In genomic region chr9:77177894-77178794, GRCh38 we compare ENCODE assay signal across 8 cellular contexts. TPM values are rescaled to one million over a fixed set of nuclear protein-coding genes. Genes with fewer than 3 reads are reported as not detected.
DNase-seq lines count a peak whose midpoint lies in the region; ATAC-seq and TF ChIP-seq lines count a peak whose summit lies in the region.

No MANE protein-coding gene starts in this region.

- POLR2A ChIA-PET in WTC11 (lab: Charles Lee), result interaction anchor here (0.5 to 1.0 kb wide), 5 partner anchors 11 to 386 kb away, joined by 3 to 4 read pairs (median 3); no protein-coding TSS in a partner anchor

- DNase-seq in COR-L47 (lab: John Stamatoyannopoulos, UW), result peak; percentile 32
- no peak for DNase-seq in LNCaP clone FGC (ENCODE audit: low read depth)
- peak; percentile 38 for DNase-seq in WTC11 (ENCODE audit: low spot score)
- peak; percentile 56 for DNase-seq in central memory CD4-positive, alpha-beta T cell
- peak; percentile 43 for DNase-seq in kidney glomerular epithelial cell (lab: John Stamatoyannopoulos, UW)
- DNase-seq in stimulated activated CD4-positive, alpha-beta T cell treated with anti-CD3 and anti-CD28 coated beads, Interleukin-1b, Interleukin-23, amount 100 ng/mL, for 4 hours (ENCODE audit: low read depth in 2 of 2), result peak; percentile 27 to 37

- peak overlapping the region; percentile 86 for H3K27ac Mint-ChIP-seq in WTC11

- CTCF ChIA-PET in WTC11 (lab: Charles Lee), result interaction anchor here (0.9 to 3.2 kb wide), 2 partner anchors 11 kb away, joined by 3 to 52 read pairs; no protein-coding TSS in a partner anchor

- peak overlapping the region; percentile 93 for H3K4me3 Mint-ChIP-seq in WTC11

- peak overlapping the region; percentile 78 for H3K4me3 ChIP-seq in LNCaP clone FGC (ENCODE audit: low read depth, low read length)

- ATAC-seq in GM21717 (IDR thresholded peaks at IDR 0.05; ENCODE audit: unreplicated experiment) (peak; percentile 26), WTC11 (0 out of 2 replicates have a peak, but pooled peaks have one; percentile 0), GM18520 (IDR thresholded peaks at IDR 0.05; ENCODE audit: unreplicated experiment) (no peak)

- H3K9me3 Mint-ChIP-seq in WTC11, result no peaks in the 10 kb centered on the region

- peaks cover 7% of the 10 kb centered on the region for H3K27me3 Mint-ChIP-seq in WTC11 (ENCODE audit: low read depth)

- TF ChIP-seq CTCF in LNCaP clone FGC (IDR thresholded peaks at IDR 0.05; ENCODE audit: control insufficient read depth, extremely low read depth, insufficient read depth), result no peak
- no peak for TF ChIP-seq CTCF in WTC11 (IDR thresholded peaks at IDR 0.05)

- peaks cover 30% of the 10 kb centered on the region for H3K4me1 Mint-ChIP-seq in WTC11

- H3K36me3 Mint-ChIP-seq in WTC11, result no peaks in the 10 kb centered on the region

TF ChIP-seq in WTC11, 78 proteins besides CTCF, POLR2A, EP300 and RAD21:
- no peak for TF ChIP-seq TP53 (CRISPR knock-in tag; IDR thresholded peaks at IDR 0.05)
- TF ChIP-seq CREM (CRISPR knock-in tag; IDR thresholded peaks at IDR 0.05), result 0 out of 2 replicates have a peak, but pooled peaks have one; percentile 19
- 0 out of 2 replicates have a peak, but pooled peaks have one; percentile 32 for TF ChIP-seq ZNF232 (CRISPR knock-in tag; IDR thresholded peaks at IDR 0.05)
- no peak for TF ChIP-seq ZNF219 (CRISPR knock-in tag; IDR thresholded peaks at IDR 0.05; ENCODE audit: borderline replicate concordance)
- peak; percentile 14; the same call in 1 of the 2 replicates for TF ChIP-seq IRF1 (CRISPR knock-in tag; IDR thresholded peaks at IDR 0.05)
- TF ChIP-seq NR1H2 (CRISPR knock-in tag; IDR thresholded peaks at IDR 0.05), result 0 out of 2 replicates have a peak, but pooled peaks have one; percentile 9
- 0 out of 2 replicates have a peak, but pooled peaks have one; percentile 6 for TF ChIP-seq MYBL2 (CRISPR knock-in tag; IDR thresholded peaks at IDR 0.05)
- TF ChIP-seq E2F5 (CRISPR knock-in tag; IDR thresholded peaks at IDR 0.05), result 0 out of 2 replicates have a peak, but pooled peaks have one; percentile 22
- TF ChIP-seq FOXP4 (CRISPR knock-in tag; IDR thresholded peaks at IDR 0.05), result peak; percentile 21; the same call in 1 of the 2 replicates
- no peak for TF ChIP-seq ZNF425 (CRISPR knock-in tag; conservative IDR thresholded peaks at IDR 0.05)
- TF ChIP-seq MAX (CRISPR knock-in tag; IDR thresholded peaks at IDR 0.05), result no peak
- peak; percentile 12; the same call in 1 of the 2 replicates for TF ChIP-seq KAT7 (CRISPR knock-in tag; IDR thresholded peaks at IDR 0.05; ENCODE audit: borderline replicate concordance)

RNA-seq across cellular contexts. Expression of gene VPS13A, which starts 0.8 kb away (rescaled TPM):
- 25.5 to 31.5 TPM (median 28.0 TPM) in 3 replicates for total RNA-seq in WTC11 (2021)
